Comparison of ENCODE assay signal across 8 cellular contexts in genomic region chr6:96522469-96523009, GRCh38. TPM values are rescaled to one million over a fixed set of nuclear protein-coding genes. Genes with fewer than 3 reads are reported as not detected.
A peak's percentile ranks its signal among the peaks of the same experiment; 100 is the strongest.
DNase-seq lines count a peak whose midpoint lies in the region; ATAC-seq and TF ChIP-seq lines count a peak whose summit lies in the region.

No MANE protein-coding gene starts in this region.

- DNase-seq in AG10803 (ENCODE audit: low read depth) (peak; percentile 22), SK-N-MC (ENCODE audit: low read depth, low spot score) (peak; percentile 20), esophagus muscularis mucosa (ENCODE audit: extremely low spot score) (no peak), medulla oblongata (ENCODE audit: extremely low spot score) (no peak)
- DNase-seq in stimulated activated naive CD4-positive, alpha-beta T cell (lab: John Stamatoyannopoulos, UW) = no peak

- peaks cover 38% of the 10 kb centered on the region for H3K36me3 ChIP-seq in SK-N-MC (ENCODE audit: insufficient read depth, low read length)
- H3K36me3 ChIP-seq in esophagus muscularis mucosa = peaks cover 9 to 33% (median 18%) of the 10 kb centered on the region in 4 donors
- H3K36me3 ChIP-seq in neuron (ENCODE audit: insufficient read depth, low read length) = peaks cover 27% of the 10 kb centered on the region

- H3K9me3 ChIP-seq in SK-N-MC (ENCODE audit: low read depth, low read length) = no peaks in the 10 kb centered on the region
- no peaks in the 10 kb centered on the region for H3K9me3 ChIP-seq in esophagus muscularis mucosa
- no peaks in the 10 kb centered on the region for H3K9me3 ChIP-seq in neuron (ENCODE audit: low read length)

- H3K27me3 ChIP-seq in esophagus muscularis mucosa = no peaks in the 10 kb centered on the region
- no peaks in the 10 kb centered on the region for H3K27me3 ChIP-seq in neuron (ENCODE audit: insufficient read depth, low read length)

- TF ChIP-seq CTCF in AG10803 (conservative IDR thresholded peaks at IDR 0.05; ENCODE audit: low read length) (no peak), esophagus muscularis mucosa (IDR thresholded peaks at IDR 0.05) (no peak)

- H3K4me3 ChIP-seq in AG10803 (ENCODE audit: low read length) = peak overlapping the region; percentile 83
- peak overlapping the region; percentile 98 for H3K4me3 ChIP-seq in SK-N-MC
- peak overlapping the region; percentile 72 to 95 (median 79) for H3K4me3 ChIP-seq in esophagus muscularis mucosa
- H3K4me3 ChIP-seq in neuron (ENCODE audit: low read length) = peak overlapping the region; percentile 90

- no peak for TF ChIP-seq EP300 in esophagus muscularis mucosa (IDR thresholded peaks at IDR 0.05)

- H3K9ac ChIP-seq in SK-N-MC (ENCODE audit: insufficient read length) = peak overlapping the region; percentile 91

- ATAC-seq in GM18858 (IDR thresholded peaks at IDR 0.05; ENCODE audit: unreplicated experiment) (peak; percentile 23), HG03064 (IDR thresholded peaks at IDR 0.05; ENCODE audit: low read depth, unreplicated experiment) (peak; percentile 34)

- H2AFZ ChIP-seq in neuron (ENCODE audit: low read depth, low read length) = peak overlapping the region; percentile 92

- H3K4me1 ChIP-seq in esophagus muscularis mucosa = peaks cover 21 to 38% (median 30%) of the 10 kb centered on the region in 4 donors
- peaks cover 20% of the 10 kb centered on the region for H3K4me1 ChIP-seq in neuron (ENCODE audit: insufficient read depth, low read length)

- intact Hi-C loops in esophagus muscularis mucosa (cut with DNase I) = loop anchor here (10.0 kb wide), 2 partner anchors 312 to 372 kb away; partner anchors contain the start of genes GPR63 and NDUFAF4

- no peak for TF ChIP-seq POLR2A in esophagus muscularis mucosa (IDR thresholded peaks at IDR 0.05; ENCODE audit: low read depth)

- WGBS in esophagus muscularis mucosa = 2% methylated on average over 5 of the region's 5 CpGs

- H3K27ac ChIP-seq in SK-N-MC = peak overlapping the region; percentile 89
- H3K27ac ChIP-seq in esophagus muscularis mucosa (replicated peaks in 1 of 4) = peak overlapping the region; percentile 92 to 97 (median 93)

RNA-seq across cellular contexts. Expression of gene UFL1, which starts 0.9 kb away (rescaled TPM):
- 10 to 100 TPM; 21.3 to 27.0 (median 23.2) TPM for total RNA-seq in esophagus muscularis mucosa

RNA-seq across cellular contexts. Expression of gene FHL5, which starts 40.4 kb away (rescaled TPM):
- 10 to 100 TPM; 10.8 to 33.7 (median 18.0) TPM for total RNA-seq in esophagus muscularis mucosa

Comparison
In these comparisons a context has a peak if more than half of its experiments do, and no peak if none do; other contexts are left out.
1. DNase-seq: peak in AG10803 (single experiment) and SK-N-MC (single experiment); none in esophagus muscularis mucosa (single experiment), stimulated activated naive CD4-positive, alpha-beta T cell (0 of 6) and medulla oblongata (single experiment).
2. Peak in every context shown above with its lines, with median percentiles within 50 percentile points of each other: H3K4me3 ChIP-seq.